In genomic region chr1:9429369-9429766, GRCh38 we compare ENCODE assay signal across 8 cellular contexts.
DNase-seq lines count a peak whose midpoint lies in the region; ATAC-seq and TF ChIP-seq lines count a peak whose summit lies in the region.

No MANE protein-coding gene starts in this region.

- no peak for DNase-seq in activated naive CD4-positive, alpha-beta T cell treated with anti-CD3 and anti-CD28 coated beads for 36 hours
- no peak for DNase-seq in activated naive CD4-positive, alpha-beta T cell treated with anti-CD3 and anti-CD28 coated beads, Interleukin-2, amount 50 U/mL, for 16 hours
- DNase-seq in MCF 10A (ENCODE audit: unreplicated experiment) (no peak), lung (ENCODE audit: low spot score) (no peak), upper lobe of left lung (no peak), GM13977 (ENCODE audit: low spot score) (no peak), cerebellar nuclear complex (lab: John Stamatoyannopoulos, UW) (no peak)
- no peak for DNase-seq in stimulated activated CD4-positive, alpha-beta T cell treated with anti-CD3 and anti-CD28 coated beads, Interleukin-12 subunit alpha, Interleukin-12 subunit beta, amount 100 ng/mL, for 4 hours

- H3K4me1 ChIP-seq in lung (ENCODE audit: control insufficient read depth in 2 of 2, insufficient read depth in 2 of 2, low read length in 2 of 2) (peaks cover 0 to 4% of the 10 kb centered on the region in 2 donors), upper lobe of left lung (peaks cover 12 to 24% (median 16%) of the 10 kb centered on the region in 4 donors)

- H3K27ac Mint-ChIP-seq in activated naive CD4-positive, alpha-beta T cell treated with anti-CD3 and anti-CD28 coated beads for 36 hours, result peak overlapping the region; percentile 95
- H3K27ac Mint-ChIP-seq in MCF 10A (ENCODE audit: low read depth, unreplicated experiment), result peak overlapping the region; percentile 98

- H3K9me3 Mint-ChIP-seq in activated naive CD4-positive, alpha-beta T cell treated with anti-CD3 and anti-CD28 coated beads for 36 hours, result no peaks in the 10 kb centered on the region
- no peaks in the 10 kb centered on the region for H3K9me3 Mint-ChIP-seq in MCF 10A (ENCODE audit: unreplicated experiment)

- peaks cover 46% of the 10 kb centered on the region for H3K4me1 Mint-ChIP-seq in activated naive CD4-positive, alpha-beta T cell treated with anti-CD3 and anti-CD28 coated beads for 36 hours (ENCODE audit: low read depth)
- H3K4me1 Mint-ChIP-seq in MCF 10A (ENCODE audit: insufficient read depth, unreplicated experiment), result peaks cover 17% of the 10 kb centered on the region

- 39 to 46% methylated on average over 6 of the region's 6 CpGs for WGBS in lung, 2 donors
- 32 to 43% methylated on average over 6 of the region's 6 CpGs for WGBS in upper lobe of left lung, 2 donors

- ATAC-seq in lung (ENCODE audit: insufficient read depth, low FRiP score), result no peak
- ATAC-seq in upper lobe of left lung (ENCODE audit: low FRiP score in 2 of 2), result no peak

- no peaks in the 10 kb centered on the region for H3K36me3 Mint-ChIP-seq in activated naive CD4-positive, alpha-beta T cell treated with anti-CD3 and anti-CD28 coated beads for 36 hours (ENCODE audit: low read depth)
- H3K36me3 Mint-ChIP-seq in MCF 10A (ENCODE audit: insufficient read depth, unreplicated experiment), result no peaks in the 10 kb centered on the region

- H3K4me3 ChIP-seq in lung (peak overlapping the region; percentile 16), upper lobe of left lung (peak overlapping the region; percentile 49 to 60 (median 50))

- TF ChIP-seq EP300 in upper lobe of left lung (IDR thresholded peaks at IDR 0.05), result no peak

- CTCF ChIA-PET in activated naive CD4-positive, alpha-beta T cell treated with anti-CD3 and anti-CD28 coated beads for 36 hours (lab: Charles Lee), result interaction anchor here (0.6 to 1.6 kb wide), 4 partner anchors 16 to 163 kb away, joined by 3 to 7 read pairs (median 4); no protein-coding TSS in a partner anchor
- CTCF ChIA-PET in MCF 10A (lab: Yijun Ruan, JAX), result interaction anchor here (1.9 kb wide), 1 partner anchor 15 kb away, joined by 5 read pairs; no protein-coding TSS in a partner anchor

- H3K36me3 ChIP-seq in lung (ENCODE audit: control insufficient read depth in 2 of 2, insufficient read depth in 2 of 2, low read length in 2 of 2) (no peaks in the 10 kb centered on the region), upper lobe of left lung (no peaks in the 10 kb centered on the region)

- intact Hi-C loops in activated naive CD4-positive, alpha-beta T cell treated with anti-CD3 and anti-CD28 coated beads for 36 hours (cut with micrococcal nuclease), result loop anchor here (1.0 to 2.0 kb wide), 2 partner anchors 110 to 159 kb away; partner anchors contain the start of genes SLC25A33 and TMEM201
- intact Hi-C loops in MCF 10A (cut with micrococcal nuclease), result no loop called here

- TF ChIP-seq CTCF in MCF 10A (IDR thresholded peaks at IDR 0.05; ENCODE audit: unreplicated experiment), result no peak
- no peak for TF ChIP-seq CTCF in lung (IDR thresholded peaks at IDR 0.05; ENCODE audit: control extremely low read depth, extremely low read depth)
- TF ChIP-seq CTCF in upper lobe of left lung (IDR thresholded peaks at IDR 0.05), result no peak
- no peak for TF ChIP-seq CTCF in GM13977 (IDR thresholded peaks at IDR 0.05; ENCODE audit: extremely low read depth, insufficient read depth, missing control alignments)

- H3K9me3 ChIP-seq in lung (ENCODE audit: control insufficient read depth in 2 of 2, insufficient read depth in 1 of 2, low read length in 1 of 2), result no peaks in the 10 kb centered on the region
- H3K9me3 ChIP-seq in upper lobe of left lung, result no peaks in the 10 kb centered on the region

- POLR2A ChIA-PET in MCF 10A (lab: Yijun Ruan, JAX), result interaction anchor here (0.6 to 2.3 kb wide), 8 partner anchors 9 to 730 kb away, joined by 3 to 19 read pairs (median 6); no protein-coding TSS in a partner anchor

- H3K27me3 ChIP-seq in lung (ENCODE audit: control insufficient read depth, insufficient read depth) (no peaks in the 10 kb centered on the region), upper lobe of left lung (no peaks in the 10 kb centered on the region)

- H3K27ac ChIP-seq in lung (ENCODE audit: low read depth in 1 of 2, low read length in 1 of 2) (peak overlapping the region; percentile 54 to 65), upper lobe of left lung (peak overlapping the region; percentile 66 to 85 (median 80))

- peak overlapping the region; percentile 98 for H3K4me3 Mint-ChIP-seq in activated naive CD4-positive, alpha-beta T cell treated with anti-CD3 and anti-CD28 coated beads for 36 hours
- peak overlapping the region; percentile 94 for H3K4me3 Mint-ChIP-seq in MCF 10A (ENCODE audit: unreplicated experiment)

- in situ Hi-C loops in GM13977 (cut with MboI; ENCODE audit: low pct_unique_long_range_greater_than_20kb, low sequenced_read_pairs, unreplicated experiment), result no loop called here

- BruUV-seq in MCF 10A (replicated peaks; lab: Mats Ljungman, UMichigan), result TSS peak; percentile 93

- no peaks in the 10 kb centered on the region for H3K27me3 Mint-ChIP-seq in activated naive CD4-positive, alpha-beta T cell treated with anti-CD3 and anti-CD28 coated beads for 36 hours (ENCODE audit: low read depth)
- no peaks in the 10 kb centered on the region for H3K27me3 Mint-ChIP-seq in MCF 10A (ENCODE audit: insufficient read depth, unreplicated experiment)

- TF ChIP-seq POLR2A in upper lobe of left lung (IDR thresholded peaks at IDR 0.05), result no peak
